In genomic region chr7:101882595-101883564, GRCh38 we compare ENCODE assay signal across 8 cellular contexts.
DNase-seq lines count a peak whose midpoint lies in the region; ATAC-seq and TF ChIP-seq lines count a peak whose summit lies in the region.

No MANE protein-coding gene starts in this region.

- DNase-seq in BE2C (no peak), MG63 (peak; percentile 94), SW 1271 (lab: John Stamatoyannopoulos, UW) (peak; percentile 94 to 97), fibroblast of the aortic adventitia (ENCODE audit: low read depth) (peak; percentile 100), non-pigmented ciliary epithelial cell (ENCODE audit: low read depth) (peak; percentile 100), HUDEP-2 (lab: John Stamatoyannopoulos, UW; ENCODE audit: unreplicated experiment in 76 of 76) (no peak), cerebellar nuclear complex (lab: John Stamatoyannopoulos, UW) (no peak)

- no peaks in the 10 kb centered on the region for H3K27me3 ChIP-seq in BE2C
- H3K27me3 ChIP-seq in MG63, result no peaks in the 10 kb centered on the region

- H3K36me3 ChIP-seq in BE2C (no peaks in the 10 kb centered on the region), MG63 (no peaks in the 10 kb centered on the region)

- no peak for ATAC-seq in GM19324 (IDR thresholded peaks at IDR 0.05; ENCODE audit: low FRiP score, unreplicated experiment)

- peaks cover 4% of the 10 kb centered on the region for H3K4me1 ChIP-seq in BE2C

- no peaks in the 10 kb centered on the region for H3K9me3 ChIP-seq in BE2C
- H3K9me3 ChIP-seq in MG63, result no peaks in the 10 kb centered on the region

- TF ChIP-seq CTCF in BE2C (IDR thresholded peaks at IDR 0.05; ENCODE audit: low read depth, low read length) (peak; percentile 6; the same call in 1 of the 2 replicates), fibroblast of the aortic adventitia (IDR thresholded peaks at IDR 0.05; ENCODE audit: insufficient read depth, low read length) (peak; percentile 12)

- H3K4me3 ChIP-seq in BE2C (ENCODE audit: low read depth, low read length) (no peak overlapping the region), MG63 (no peak overlapping the region), fibroblast of the aortic adventitia (ENCODE audit: low read depth, low read length) (peak overlapping the region; percentile 25)

Comparison
In these comparisons a context has a peak if more than half of its experiments do, and no peak if none do; other contexts are left out.
1. DNase-seq: peak in MG63 (single experiment), SW 1271 (2 of 2), fibroblast of the aortic adventitia (single experiment) and non-pigmented ciliary epithelial cell (single experiment); none in BE2C (single experiment), HUDEP-2 (0 of 76) and cerebellar nuclear complex (0 of 2).